In the genomic region with DNA sequence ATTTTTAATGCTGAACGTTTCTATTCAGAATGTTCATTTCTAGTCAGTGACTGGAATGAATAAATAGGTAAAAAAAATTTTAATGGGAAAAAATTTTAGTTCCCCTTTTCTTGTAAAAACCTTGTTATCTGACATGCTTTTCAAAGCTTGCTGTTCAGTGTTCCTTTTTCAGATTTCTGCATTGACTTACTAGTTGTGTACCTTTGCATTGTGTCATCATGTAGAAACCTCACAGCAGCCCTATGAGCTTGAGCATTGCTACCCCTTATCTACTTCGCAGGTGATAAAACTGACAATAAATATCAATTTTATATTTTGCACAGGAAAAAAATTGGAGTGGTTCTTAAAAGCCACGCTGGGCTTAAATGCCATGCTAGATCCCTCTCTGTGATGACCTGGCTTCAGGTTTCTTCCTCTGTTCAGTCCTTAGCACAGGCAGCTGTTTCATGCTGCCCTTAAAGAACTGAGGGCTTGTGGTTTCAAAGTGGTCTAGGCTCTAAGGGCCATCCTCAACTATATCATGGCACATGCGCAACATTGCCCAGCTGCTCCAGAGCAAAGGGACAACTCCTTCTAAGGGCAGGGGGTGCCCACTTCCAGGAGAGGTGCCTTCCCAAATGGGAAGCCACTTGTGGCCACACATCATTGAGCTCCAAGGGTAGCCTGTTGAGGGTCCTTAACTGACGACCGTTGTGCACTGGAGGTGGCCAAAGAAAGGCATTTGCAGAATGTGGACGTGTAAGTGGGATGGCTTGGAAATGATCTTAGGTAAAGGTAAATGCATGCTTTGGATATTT, we compare ENCODE assay signal across 1 cellular context.
TF ChIP-seq lines count a peak whose summit lies in the region.

No MANE protein-coding gene starts in this region.

TF ChIP-seq in GM12878, 131 proteins besides CTCF, POLR2A, EP300 and RAD21 (continued from another document and continues in another):
- no peak for TF ChIP-seq HSF1 (IDR thresholded peaks at IDR 0.05; ENCODE audit: low read depth, low read length)
- no peak for TF ChIP-seq CHD1 (IDR thresholded peaks at IDR 0.05; ENCODE audit: low read depth, low read length)
- TF ChIP-seq BCLAF1 (IDR thresholded peaks at IDR 0.05) = no peak
- no peak for TF ChIP-seq TAF1 (IDR thresholded peaks at IDR 0.05; ENCODE audit: borderline replicate concordance, low read depth, low read length)
- TF ChIP-seq POLR2AphosphoS2 (IDR thresholded peaks at IDR 0.05; ENCODE audit: low read depth, low read length) = peak; percentile 69
- TF ChIP-seq CEBPB (IDR thresholded peaks at IDR 0.05; ENCODE audit: borderline replicate concordance in 1 of 2, low read depth in 2 of 2, low read length in 2 of 2) = no peak
- TF ChIP-seq ZBED1 (IDR thresholded peaks at IDR 0.05; ENCODE audit: borderline replicate concordance) = peak; percentile 45; the same call in 1 of the 2 replicates
- no peak for TF ChIP-seq SMARCA5 (IDR thresholded peaks at IDR 0.05)
- peak; percentile 91 for TF ChIP-seq POLR2AphosphoS5 (IDR thresholded peaks at IDR 0.05; ENCODE audit: low read length)
- no peak for TF ChIP-seq JUNB (IDR thresholded peaks at IDR 0.05)
- TF ChIP-seq E2F4 (IDR thresholded peaks at IDR 0.05; ENCODE audit: low read depth, low read length) = no peak
- no peak for TF ChIP-seq PAX8 (IDR thresholded peaks at IDR 0.05)
- TF ChIP-seq E4F1 (IDR thresholded peaks at IDR 0.05; ENCODE audit: borderline replicate concordance, partially characterized antibody) = no peak
- TF ChIP-seq EED (IDR thresholded peaks at IDR 0.05; ENCODE audit: low read depth) = no peak; the same call in 1 of the 2 replicates
- TF ChIP-seq CHD2 (IDR thresholded peaks at IDR 0.05; ENCODE audit: borderline replicate concordance, low read depth, low read length) = no peak
- no peak for TF ChIP-seq CREM (IDR thresholded peaks at IDR 0.05; ENCODE audit: low read depth)
- TF ChIP-seq TARDBP (IDR thresholded peaks at IDR 0.05; ENCODE audit: borderline replicate concordance) = no peak
- TF ChIP-seq SMAD5 (IDR thresholded peaks at IDR 0.05; ENCODE audit: low read depth) = 0 out of 2 replicates have a peak, but pooled peaks have one; percentile 38
- TF ChIP-seq SMC3 (IDR thresholded peaks at IDR 0.05; ENCODE audit: borderline replicate concordance, low read length) = no peak
- no peak for TF ChIP-seq TCF12 (IDR thresholded peaks at IDR 0.05; ENCODE audit: low read depth, low read length)
- TF ChIP-seq BRCA1 (IDR thresholded peaks at IDR 0.05; ENCODE audit: low read depth, low read length) = no peak
- TF ChIP-seq IKZF2 (IDR thresholded peaks at IDR 0.05) = peak; percentile 21 to 27; a peak in 2 of 4 replicates
- no peak for TF ChIP-seq NR2F1 (conservative IDR thresholded peaks at IDR 0.05)
- no peak for TF ChIP-seq GABPA (IDR thresholded peaks at IDR 0.05; ENCODE audit: low read depth)
- no peak for TF ChIP-seq SREBF2 (IDR thresholded peaks at IDR 0.05; ENCODE audit: low read length)
- no peak for TF ChIP-seq PAX5 (IDR thresholded peaks at IDR 0.05; ENCODE audit: borderline replicate concordance, low read depth, low read length)
- no peak for TF ChIP-seq MTA2 (IDR thresholded peaks at IDR 0.05; ENCODE audit: low read depth)
- 0 out of 2 replicates have a peak, but pooled peaks have one; percentile 39 for TF ChIP-seq IKZF1 (conservative IDR thresholded peaks at IDR 0.05)
- TF ChIP-seq, protein P1, sequence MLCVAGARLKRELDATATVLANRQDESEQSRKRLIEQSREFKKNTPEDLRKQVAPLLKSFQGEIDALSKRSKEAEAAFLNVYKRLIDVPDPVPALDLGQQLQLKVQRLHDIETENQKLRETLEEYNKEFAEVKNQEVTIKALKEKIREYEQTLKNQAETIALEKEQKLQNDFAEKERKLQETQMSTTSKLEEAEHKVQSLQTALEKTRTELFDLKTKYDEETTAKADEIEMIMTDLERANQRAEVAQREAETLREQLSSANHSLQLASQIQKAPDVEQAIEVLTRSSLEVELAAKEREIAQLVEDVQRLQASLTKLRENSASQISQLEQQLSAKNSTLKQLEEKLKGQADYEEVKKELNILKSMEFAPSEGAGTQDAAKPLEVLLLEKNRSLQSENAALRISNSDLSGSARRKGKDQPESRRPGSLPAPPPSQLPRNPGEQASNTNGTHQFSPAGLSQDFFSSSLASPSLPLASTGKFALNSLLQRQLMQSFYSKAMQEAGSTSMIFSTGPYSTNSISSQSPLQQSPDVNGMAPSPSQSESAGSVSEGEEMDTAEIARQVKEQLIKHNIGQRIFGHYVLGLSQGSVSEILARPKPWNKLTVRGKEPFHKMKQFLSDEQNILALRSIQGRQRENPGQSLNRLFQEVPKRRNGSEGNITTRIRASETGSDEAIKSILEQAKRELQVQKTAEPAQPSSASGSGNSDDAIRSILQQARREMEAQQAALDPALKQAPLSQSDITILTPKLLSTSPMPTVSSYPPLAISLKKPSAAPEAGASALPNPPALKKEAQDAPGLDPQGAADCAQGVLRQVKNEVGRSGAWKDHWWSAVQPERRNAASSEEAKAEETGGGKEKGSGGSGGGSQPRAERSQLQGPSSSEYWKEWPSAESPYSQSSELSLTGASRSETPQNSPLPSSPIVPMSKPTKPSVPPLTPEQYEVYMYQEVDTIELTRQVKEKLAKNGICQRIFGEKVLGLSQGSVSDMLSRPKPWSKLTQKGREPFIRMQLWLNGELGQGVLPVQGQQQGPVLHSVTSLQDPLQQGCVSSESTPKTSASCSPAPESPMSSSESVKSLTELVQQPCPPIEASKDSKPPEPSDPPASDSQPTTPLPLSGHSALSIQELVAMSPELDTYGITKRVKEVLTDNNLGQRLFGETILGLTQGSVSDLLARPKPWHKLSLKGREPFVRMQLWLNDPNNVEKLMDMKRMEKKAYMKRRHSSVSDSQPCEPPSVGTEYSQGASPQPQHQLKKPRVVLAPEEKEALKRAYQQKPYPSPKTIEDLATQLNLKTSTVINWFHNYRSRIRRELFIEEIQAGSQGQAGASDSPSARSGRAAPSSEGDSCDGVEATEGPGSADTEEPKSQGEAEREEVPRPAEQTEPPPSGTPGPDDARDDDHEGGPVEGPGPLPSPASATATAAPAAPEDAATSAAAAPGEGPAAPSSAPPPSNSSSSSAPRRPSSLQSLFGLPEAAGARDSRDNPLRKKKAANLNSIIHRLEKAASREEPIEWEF (IDR thresholded peaks at IDR 0.05; ENCODE audit: insufficient replicate concordance, low read depth, low read length) = no peak
- TF ChIP-seq SP1 (IDR thresholded peaks at IDR 0.05; ENCODE audit: low read depth, low read length) = no peak
- no peak for TF ChIP-seq NFXL1 (IDR thresholded peaks at IDR 0.05; ENCODE audit: borderline replicate concordance)
- TF ChIP-seq ZNF274 (IDR thresholded peaks at IDR 0.05; ENCODE audit: insufficient read depth, insufficient read length) = no peak
- TF ChIP-seq RCOR1 (conservative IDR thresholded peaks at IDR 0.05; ENCODE audit: low read depth, low read length) = no peak
- no peak for TF ChIP-seq RBBP5 (conservative IDR thresholded peaks at IDR 0.05)
- no peak for TF ChIP-seq CBX5 (IDR thresholded peaks at IDR 0.05; ENCODE audit: low read depth)
- TF ChIP-seq MEF2B (IDR thresholded peaks at IDR 0.05; ENCODE audit: partially characterized antibody, poor library complexity, severe bottlenecking) = no peak
- TF ChIP-seq, protein P2, sequence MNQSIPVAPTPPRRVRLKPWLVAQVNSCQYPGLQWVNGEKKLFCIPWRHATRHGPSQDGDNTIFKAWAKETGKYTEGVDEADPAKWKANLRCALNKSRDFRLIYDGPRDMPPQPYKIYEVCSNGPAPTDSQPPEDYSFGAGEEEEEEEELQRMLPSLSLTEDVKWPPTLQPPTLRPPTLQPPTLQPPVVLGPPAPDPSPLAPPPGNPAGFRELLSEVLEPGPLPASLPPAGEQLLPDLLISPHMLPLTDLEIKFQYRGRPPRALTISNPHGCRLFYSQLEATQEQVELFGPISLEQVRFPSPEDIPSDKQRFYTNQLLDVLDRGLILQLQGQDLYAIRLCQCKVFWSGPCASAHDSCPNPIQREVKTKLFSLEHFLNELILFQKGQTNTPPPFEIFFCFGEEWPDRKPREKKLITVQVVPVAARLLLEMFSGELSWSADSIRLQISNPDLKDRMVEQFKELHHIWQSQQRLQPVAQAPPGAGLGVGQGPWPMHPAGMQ (IDR thresholded peaks at IDR 0.05; ENCODE audit: borderline replicate concordance) = no peak
- TF ChIP-seq IRF4 (IDR thresholded peaks at IDR 0.05; ENCODE audit: low read depth, low read length) = no peak
- TF ChIP-seq, protein P3, sequence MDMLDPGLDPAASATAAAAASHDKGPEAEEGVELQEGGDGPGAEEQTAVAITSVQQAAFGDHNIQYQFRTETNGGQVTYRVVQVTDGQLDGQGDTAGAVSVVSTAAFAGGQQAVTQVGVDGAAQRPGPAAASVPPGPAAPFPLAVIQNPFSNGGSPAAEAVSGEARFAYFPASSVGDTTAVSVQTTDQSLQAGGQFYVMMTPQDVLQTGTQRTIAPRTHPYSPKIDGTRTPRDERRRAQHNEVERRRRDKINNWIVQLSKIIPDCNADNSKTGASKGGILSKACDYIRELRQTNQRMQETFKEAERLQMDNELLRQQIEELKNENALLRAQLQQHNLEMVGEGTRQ (IDR thresholded peaks at IDR 0.05; ENCODE audit: borderline replicate concordance, low read depth, low read length) = no peak
- no peak for TF ChIP-seq TCF3 (IDR thresholded peaks at IDR 0.05; ENCODE audit: borderline replicate concordance, insufficient read depth, low read depth, low read length)
- TF ChIP-seq PBX3 (IDR thresholded peaks at IDR 0.05; ENCODE audit: insufficient replicate concordance, low read depth, low read length) = no peak
- no peak for TF ChIP-seq ATF3 (IDR thresholded peaks at IDR 0.05; ENCODE audit: borderline replicate concordance, extremely low read depth, low read depth, low read length)
- TF ChIP-seq BCL11A (IDR thresholded peaks at IDR 0.05; ENCODE audit: low read depth, low read length) = no peak
- TF ChIP-seq BMI1 (IDR thresholded peaks at IDR 0.05; ENCODE audit: borderline replicate concordance) = no peak
- TF ChIP-seq TCF7 (IDR thresholded peaks at IDR 0.05; ENCODE audit: borderline replicate concordance) = no peak
- TF ChIP-seq LARP7 (IDR thresholded peaks at IDR 0.05) = 0 out of 2 replicates have a peak, but pooled peaks have one; percentile 53
